In genomic region chr9:137066096-137066861, GRCh38 we compare ENCODE assay signal across 1 cellular context.
TF ChIP-seq lines count a peak whose summit lies in the region.

No MANE protein-coding gene starts in this region.

TF ChIP-seq in HepG2, 621 proteins besides CTCF, POLR2A, EP300 and RAD21:
- TF ChIP-seq ZNF17 (CRISPR knock-in tag; IDR thresholded peaks at IDR 0.05) (no peak), RBFOX2 (IDR thresholded peaks at IDR 0.05; ENCODE audit: low read depth, low read length) (peak; percentile 55), ZNF234 (CRISPR knock-in tag; conservative IDR thresholded peaks at IDR 0.05) (no peak), HOXA9 (CRISPR knock-in tag; IDR thresholded peaks at IDR 0.05; ENCODE audit: borderline replicate concordance) (no peak), AGO2 (optimal IDR thresholded peaks at IDR 0.05; ENCODE audit: low read depth, low read length) (peak; percentile 78)
